In the genomic region with DNA sequence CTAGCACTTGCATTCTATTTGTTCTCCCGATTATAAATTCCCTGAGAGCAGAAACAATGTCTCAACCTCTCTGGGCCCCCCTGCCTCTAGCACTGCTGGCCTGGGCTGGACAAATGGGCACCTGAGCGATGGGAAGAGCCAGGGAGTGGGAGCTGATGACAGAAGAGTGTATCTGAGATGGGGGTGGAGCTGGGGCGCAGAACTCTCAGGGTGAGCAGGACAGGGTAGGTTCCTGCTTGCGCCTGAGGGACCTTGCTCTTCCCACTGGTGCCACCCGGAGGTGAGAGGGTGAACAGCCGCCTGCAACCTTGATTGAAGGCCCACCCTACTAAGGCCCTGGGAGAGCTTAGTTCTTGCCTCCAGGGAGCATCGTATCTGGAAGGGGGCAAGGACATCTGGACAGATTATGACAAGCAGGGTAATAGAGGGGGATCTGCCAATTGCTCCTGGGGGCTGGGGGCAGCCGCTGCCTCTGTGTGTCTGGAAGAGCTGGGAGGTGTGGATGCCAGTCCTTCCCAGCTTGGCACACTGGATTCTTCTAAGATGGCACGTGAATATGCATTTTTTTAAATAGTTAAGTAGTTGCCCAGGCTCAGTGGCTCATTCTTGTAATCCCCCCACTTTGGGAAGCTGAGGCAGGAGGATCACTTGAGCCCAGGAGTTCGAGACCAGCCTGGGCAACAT, we compare ENCODE assay signal across 9 cellular contexts. TPM values are rescaled to one million over a fixed set of nuclear protein-coding genes. Genes with fewer than 3 reads are reported as not detected.
DNase-seq lines count a peak whose midpoint lies in the region; TF ChIP-seq lines count a peak whose summit lies in the region.
"Had no signal": no experiment of that assay in that cellular context is flagged by ENCODE, and none has a peak within 500 bp of the region (broad histone marks: within the 10 kb centered on the region; RNA-seq: fewer than 3 reads in every experiment).

No MANE protein-coding gene starts in this region.

- intact Hi-C loops in colonic mucosa (cut with DNase I), result loop anchor here (10.0 kb wide), 2 partner anchors 149 to 179 kb away; partner anchors contain the start of gene TEX52

- H3K4me1 Mint-ChIP-seq in CD8-positive, alpha-beta memory T cell, result no peaks in the 10 kb centered on the region
- H3K4me1 Mint-ChIP-seq: natural killer cell had no signal

- WGBS in liver, result 45% methylated on average over 10 of the region's 10 CpGs

- DNase-seq in ACHN, result peak; percentile 80
- DNase-seq in GM06990 (ENCODE audit: extremely low read depth, insufficient read length), result peak; percentile 25
- peak; percentile 4 for DNase-seq in SKM-1 (lab: John Stamatoyannopoulos, UW; ENCODE audit: unreplicated experiment)
- peak; percentile 44 for DNase-seq in colonic mucosa
- DNase-seq in stimulated activated CD8-positive, alpha-beta memory T cell treated with anti-CD3 and anti-CD28 coated beads, Interleukin-2, amount 100 ng/mL, for 48 hours (ENCODE audit: low read depth in 2 of 2), result peak; percentile 30 to 34
- no peak for DNase-seq in CD8-positive, alpha-beta memory T cell
- DNase-seq: natural killer cell had no signal

- H3K27ac Mint-ChIP-seq in CD8-positive, alpha-beta memory T cell, result no peak overlapping the region
- H3K27ac Mint-ChIP-seq: natural killer cell had no signal

- POLR2A ChIA-PET in CD8-positive, alpha-beta memory T cell (lab: Charles Lee), result no interaction called here

- H3K9me3 Mint-ChIP-seq in CD8-positive, alpha-beta memory T cell, result no peaks in the 10 kb centered on the region
- H3K9me3 Mint-ChIP-seq: natural killer cell had no signal

- TF ChIP-seq RAD21 in liver (IDR thresholded peaks at IDR 0.05), result peak; percentile 63 to 79

- no peak overlapping the region for H3K9ac ChIP-seq in colonic mucosa (ENCODE audit: low read depth in 2 of 2, low read length in 2 of 2)
- H3K9ac ChIP-seq in liver (ENCODE audit: low read depth in 1 of 2, low read length in 2 of 2), result no peak overlapping the region

- peaks cover 18% of the 10 kb centered on the region in 2 donors for H3K27me3 Mint-ChIP-seq in CD8-positive, alpha-beta memory T cell

- in situ Hi-C loops in ACHN (cut with HindIII; ENCODE audit: low pct_ligation_motif_present, low pct_unique_long_range_greater_than_20kb, low sequenced_read_pairs), result no loop called here

- H3K4me1 ChIP-seq in colonic mucosa (no peaks in the 10 kb centered on the region), liver (ENCODE audit: control insufficient read depth in 4 of 4, insufficient read depth in 4 of 4, low read length in 3 of 4) (no peaks in the 10 kb centered on the region)
- no peaks in the 10 kb centered on the region for H3K4me1 ChIP-seq in CD8-positive, alpha-beta memory T cell (ENCODE audit: insufficient read depth, low read length)

- CTCF ChIA-PET in CD8-positive, alpha-beta memory T cell (lab: Charles Lee), result no interaction called here

- H3K36me3 Mint-ChIP-seq in CD8-positive, alpha-beta memory T cell, result no peaks in the 10 kb centered on the region
- H3K36me3 Mint-ChIP-seq: natural killer cell had no signal

- no peak overlapping the region for H3K4me3 Mint-ChIP-seq in CD8-positive, alpha-beta memory T cell
- H3K4me3 Mint-ChIP-seq: natural killer cell had no signal

- no peaks in the 10 kb centered on the region for H3K9me3 ChIP-seq in colonic mucosa
- no peaks in the 10 kb centered on the region for H3K9me3 ChIP-seq in liver (ENCODE audit: control insufficient read depth in 4 of 4, low read length in 3 of 4)
- no peaks in the 10 kb centered on the region for H3K9me3 ChIP-seq in CD8-positive, alpha-beta memory T cell (ENCODE audit: low read length)

- H3K4me3 ChIP-seq in GM06990 (replicated peaks; ENCODE audit: low read depth, low read length) (no peak overlapping the region), colonic mucosa (no peak overlapping the region), liver (ENCODE audit: low read depth in 1 of 3, low read length in 3 of 3) (no peak overlapping the region)
- H3K4me3 ChIP-seq in CD8-positive, alpha-beta memory T cell (ENCODE audit: low read length), result no peak overlapping the region

- no peaks in the 10 kb centered on the region for H3K27me3 ChIP-seq in GM06990 (replicated peaks; ENCODE audit: control insufficient read depth, insufficient read depth, low read length)
- H3K27me3 ChIP-seq in colonic mucosa, result no peaks in the 10 kb centered on the region
- H3K27me3 ChIP-seq in liver (ENCODE audit: control insufficient read depth in 4 of 4, insufficient read depth in 4 of 4, low read length in 3 of 4), result no peaks in the 10 kb centered on the region
- H3K27me3 ChIP-seq in CD8-positive, alpha-beta memory T cell (ENCODE audit: insufficient read depth, low read length, poor library complexity, severe bottlenecking), result no peaks in the 10 kb centered on the region

- TF ChIP-seq CTCF in GM06990 (IDR thresholded peaks at IDR 0.05; ENCODE audit: insufficient read depth, low read length, poor library complexity, severe bottlenecking), result peak; percentile 82
- peak; percentile 66 for TF ChIP-seq CTCF in LNCAP (IDR thresholded peaks at IDR 0.05)
- TF ChIP-seq CTCF in colonic mucosa (IDR thresholded peaks at IDR 0.05), result peak; percentile 44
- TF ChIP-seq CTCF in liver (IDR thresholded peaks at IDR 0.05; ENCODE audit: low read depth, low read length, missing input control), result peak; percentile 55

- H3K27ac ChIP-seq in colonic mucosa (no peak overlapping the region), liver (ENCODE audit: low read depth in 1 of 2, low read length in 2 of 2) (no peak overlapping the region)
- no peak overlapping the region for H3K27ac ChIP-seq in CD8-positive, alpha-beta memory T cell (ENCODE audit: low read depth, low read length)

- no peaks in the 10 kb centered on the region for H3K36me3 ChIP-seq in GM06990 (ENCODE audit: control insufficient read depth, insufficient read depth, low read length)
- H3K36me3 ChIP-seq in colonic mucosa, result no peaks in the 10 kb centered on the region
- no peaks in the 10 kb centered on the region for H3K36me3 ChIP-seq in liver (ENCODE audit: control insufficient read depth in 4 of 4, insufficient read depth in 3 of 4, low read depth in 1 of 4, low read length in 3 of 4)
- H3K36me3 ChIP-seq in CD8-positive, alpha-beta memory T cell (ENCODE audit: insufficient read depth, low read length), result no peaks in the 10 kb centered on the region

TF ChIP-seq in liver, 16 proteins besides CTCF, POLR2A, EP300 and RAD21:
- TF ChIP-seq HNF4G (IDR thresholded peaks at IDR 0.05), result no peak
- TF ChIP-seq EGR1 (IDR thresholded peaks at IDR 0.05; ENCODE audit: low read depth in 2 of 2), result no peak
- no peak for TF ChIP-seq GABPA (IDR thresholded peaks at IDR 0.05 in 1 of 2, conservative IDR thresholded peaks at IDR 0.05 in 1 of 2)

RNA-seq across cellular contexts. Expression of gene TSPAN9, which starts 43.0 kb away (rescaled TPM):
- total RNA-seq in colonic mucosa (1 to 10 TPM; 4.7 to 9.9 TPM), liver (10 to 100 TPM; 29.0 to 62.9 TPM)
- polyA plus RNA-seq in liver, result 10 to 100 TPM; 17.4 to 39.3 TPM
- total RNA-seq in CD8-positive, alpha-beta memory T cell, result under 1 TPM; 0.33 to 0.79 TPM
- polyA plus RNA-seq in CD8-positive, alpha-beta memory T cell, result not detected

Comparison
In these comparisons a context has a peak if more than half of its experiments do, and no peak if none do; other contexts are left out.
1. DNase-seq: peak in ACHN (single experiment), GM06990 (single experiment), SKM-1 (single experiment), colonic mucosa (single experiment) and stimulated activated CD8-positive, alpha-beta memory T cell treated with anti-CD3 and anti-CD28 coated beads, Interleukin-2, amount 100 ng/mL, for 48 hours (2 of 2); none in CD8-positive, alpha-beta memory T cell (0 of 5).
2. Peak in every context shown above with its lines, with median percentiles within 50 percentile points of each other: CTCF ChIP-seq.